8 cellular contexts compared by ENCODE assay signal in the genomic region with DNA sequence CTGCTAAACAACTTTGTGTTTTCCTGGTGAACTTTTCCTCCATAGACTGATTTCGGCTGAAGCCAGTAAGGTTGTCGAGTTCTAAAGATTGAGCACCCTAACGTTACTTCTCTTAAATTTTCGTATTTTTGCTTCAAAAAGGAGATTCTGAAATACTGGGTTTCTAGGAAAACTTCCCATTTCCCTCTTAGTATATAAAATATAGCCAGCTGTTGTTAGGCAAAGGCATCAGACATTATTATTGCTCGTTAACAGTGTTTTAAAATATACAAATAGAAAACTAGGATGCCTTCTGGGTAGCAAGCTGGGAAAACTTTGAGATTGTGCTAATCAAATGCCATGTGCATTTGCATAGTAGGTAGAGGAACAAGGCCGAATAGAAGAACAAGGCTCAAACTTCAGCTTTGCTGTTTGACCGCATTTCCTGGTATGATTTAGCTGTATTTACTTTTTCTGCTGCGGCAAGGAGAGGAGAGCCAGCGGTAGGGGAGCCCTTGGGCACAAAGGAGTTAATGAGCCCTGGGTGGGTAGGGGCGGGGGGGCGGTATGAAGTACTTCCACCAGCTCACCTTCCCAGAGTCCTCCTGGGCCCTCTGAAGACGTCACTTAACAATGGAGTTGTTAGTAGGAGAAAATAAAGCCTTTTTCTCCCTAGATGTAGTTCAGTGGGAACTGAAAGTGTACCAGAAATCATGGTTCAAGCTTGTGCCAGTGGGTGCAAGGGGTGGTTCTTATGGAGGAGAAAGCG.
DNase-seq lines count a peak whose midpoint lies in the region; ATAC-seq and TF ChIP-seq lines count a peak whose summit lies in the region.

No MANE protein-coding gene starts in this region.

- intact Hi-C loops in activated naive CD4-positive, alpha-beta T cell treated with anti-CD3 and anti-CD28 coated beads for 36 hours (cut with micrococcal nuclease) = loop anchor here (10.0 kb wide), 1 partner anchor 267 kb away; no protein-coding TSS in a partner anchor
- intact Hi-C loops in heart right ventricle (cut with DNase I) = no loop called here

- WGBS in heart right ventricle, 2 donors = 82 to 84% methylated on average over 13 of the region's 13 CpGs

- no peaks in the 10 kb centered on the region for H3K9me3 Mint-ChIP-seq in activated naive CD4-positive, alpha-beta T cell treated with anti-CD3 and anti-CD28 coated beads for 36 hours

- no peaks in the 10 kb centered on the region for H3K9me3 ChIP-seq in heart right ventricle

- DNase-seq in activated naive CD4-positive, alpha-beta T cell treated with anti-CD3 and anti-CD28 coated beads for 36 hours = peak; percentile 69
- DNase-seq in activated naive CD4-positive, alpha-beta T cell treated with anti-CD3 and anti-CD28 coated beads, Interleukin-2, amount 50 U/mL, for 16 hours = no peak
- DNase-seq in SW480 (ENCODE audit: low spot score) (peak; percentile 87), iPS-NIHi7 (ENCODE audit: extremely low spot score) (peak; percentile 64), glomerular visceral epithelial cell (ENCODE audit: extremely low spot score) (no peak), heart right ventricle (no peak), mucosa of gallbladder (ENCODE audit: low spot score) (no peak)

- peak; percentile 57 for ATAC-seq in HG03565 (IDR thresholded peaks at IDR 0.05; ENCODE audit: unreplicated experiment)
- ATAC-seq in heart right ventricle = no peak

- CTCF ChIA-PET in activated naive CD4-positive, alpha-beta T cell treated with anti-CD3 and anti-CD28 coated beads for 36 hours (lab: Charles Lee) = interaction anchor here (0.6 to 2.0 kb wide), 5 partner anchors 13 to 375 kb away, joined by 3 to 9 read pairs (median 6); no protein-coding TSS in a partner anchor

- no peak overlapping the region for H3K27ac ChIP-seq in heart right ventricle

- peaks cover 2 to 58% (median 39%) of the 10 kb centered on the region in 9 donors for H3K4me1 ChIP-seq in heart right ventricle

- H3K36me3 ChIP-seq in heart right ventricle = peaks cover 0 to 4% (median 0%) of the 10 kb centered on the region in 9 donors

- no peak overlapping the region for H3K4me3 Mint-ChIP-seq in activated naive CD4-positive, alpha-beta T cell treated with anti-CD3 and anti-CD28 coated beads for 36 hours

- peaks cover 39% of the 10 kb centered on the region for H3K4me1 Mint-ChIP-seq in activated naive CD4-positive, alpha-beta T cell treated with anti-CD3 and anti-CD28 coated beads for 36 hours (ENCODE audit: low read depth)

- H3K27ac Mint-ChIP-seq in activated naive CD4-positive, alpha-beta T cell treated with anti-CD3 and anti-CD28 coated beads for 36 hours = peak overlapping the region; percentile 21

- H3K4me3 ChIP-seq in heart right ventricle = no peak overlapping the region

- no peak for TF ChIP-seq CTCF in heart right ventricle (IDR thresholded peaks at IDR 0.05)

- H3K27me3 Mint-ChIP-seq in activated naive CD4-positive, alpha-beta T cell treated with anti-CD3 and anti-CD28 coated beads for 36 hours (ENCODE audit: low read depth) = no peaks in the 10 kb centered on the region

- H3K36me3 Mint-ChIP-seq in activated naive CD4-positive, alpha-beta T cell treated with anti-CD3 and anti-CD28 coated beads for 36 hours (ENCODE audit: low read depth) = peaks cover under 1% of the 10 kb centered on the region

- H3K27me3 ChIP-seq in heart right ventricle = no peaks in the 10 kb centered on the region

Comparison
In these comparisons a context has a peak if more than half of its experiments do, and no peak if none do; other contexts are left out.
1. DNase-seq: peak in activated naive CD4-positive, alpha-beta T cell treated with anti-CD3 and anti-CD28 coated beads for 36 hours (single experiment), SW480 (single experiment) and iPS-NIHi7 (single experiment); none in activated naive CD4-positive, alpha-beta T cell treated with anti-CD3 and anti-CD28 coated beads, Interleukin-2, amount 50 U/mL, for 16 hours (single experiment), glomerular visceral epithelial cell (single experiment), heart right ventricle (0 of 2) and mucosa of gallbladder (single experiment).